ENCODE assay signal across 11 cellular contexts in the genomic region with DNA sequence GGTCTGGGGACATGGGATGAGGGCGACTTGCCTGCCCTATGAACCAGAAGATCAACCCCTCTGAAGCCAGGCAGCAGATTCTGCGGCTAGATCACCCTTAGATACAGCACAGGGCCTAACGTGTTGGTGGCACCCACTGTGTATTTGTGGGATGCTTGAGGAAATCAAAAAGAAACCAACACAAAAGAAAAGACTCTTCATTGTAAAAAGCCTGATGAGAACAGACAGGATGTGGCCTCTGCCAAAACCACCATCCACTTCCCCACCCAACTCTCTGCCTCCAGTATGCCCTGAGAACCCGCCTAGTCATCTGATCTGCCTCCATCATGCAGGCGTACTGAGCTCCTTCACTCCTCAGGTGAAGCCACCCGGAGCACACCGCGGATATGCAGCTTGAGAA.
DNase-seq lines count a peak whose midpoint lies in the region; ATAC-seq and TF ChIP-seq lines count a peak whose summit lies in the region.
"Had no signal": no experiment of that assay in that cellular context is flagged by ENCODE, and none has a peak within 500 bp of the region (broad histone marks: within the 10 kb centered on the region; RNA-seq: fewer than 3 reads in every experiment).

No MANE protein-coding gene starts in this region.

- H3K36me3 ChIP-seq in aorta (ENCODE audit: control insufficient read depth in 1 of 2, insufficient read depth in 2 of 2, low read length in 1 of 2): no peaks in the 10 kb centered on the region

- H3K27me3 Mint-ChIP-seq in immature natural killer cell (ENCODE audit: low read depth in 3 of 3) (peaks cover 6 to 12% (median 8%) of the 10 kb centered on the region in 3 donors), CD14-positive monocyte (ENCODE audit: low read depth in 3 of 3) (peaks cover 0 to 1% (median 0%) of the 10 kb centered on the region in 3 donors)

- no peak overlapping the region for H3K4me3 ChIP-seq in aorta (ENCODE audit: low read length in 2 of 2)

- H3K9me3 Mint-ChIP-seq in immature natural killer cell: peaks cover 0 to 4% (median under 1%) of the 10 kb centered on the region in 6 donors
- peaks cover 0 to 10% (median 2%) of the 10 kb centered on the region in 7 donors for H3K9me3 Mint-ChIP-seq in CD14-positive monocyte

- H3K4me3 Mint-ChIP-seq in immature natural killer cell (peak overlapping the region; percentile 61 to 87 (median 73)), CD14-positive monocyte (no peak overlapping the region)

- peak overlapping the region; percentile 84 to 94 (median 88) for H3K27ac Mint-ChIP-seq in immature natural killer cell
- peak overlapping the region in 1 of 7 donors; percentile 17 for H3K27ac Mint-ChIP-seq in CD14-positive monocyte

- no peaks in the 10 kb centered on the region for H3K27me3 ChIP-seq in aorta (ENCODE audit: control insufficient read depth in 1 of 2, insufficient read depth in 2 of 2, low read length in 1 of 2)

- H3K9me3 ChIP-seq in aorta (ENCODE audit: control insufficient read depth, low read length): no peaks in the 10 kb centered on the region

- ATAC-seq in aorta (ENCODE audit: low FRiP score) (peak; percentile 11), GM19351 (IDR thresholded peaks at IDR 0.05; ENCODE audit: unreplicated experiment) (no peak)

- no peak for TF ChIP-seq CTCF in CD14-positive monocyte (IDR thresholded peaks at IDR 0.05)

- DNase-seq in activated gamma-delta T cell treated with Interleukin-2 at 50 U/mL for 16 hours (peak; percentile 51), activated gamma-delta T cell (lab: John Stamatoyannopoulos, UW) (no peak), activated T-cell treated with anti-CD3 and anti-CD28 coated beads for 1 hour (ENCODE audit: low read depth) (peak; percentile 14), immature natural killer cell (peak; percentile 88 to 89 (median 89)), aorta (no peak), cortex of kidney (lab: John Stamatoyannopoulos, UW) (no peak), CD14-positive monocyte (ENCODE audit: low spot score) (no peak)
- DNase-seq: AML-193, NCI-H1048, OCI-M1 had no signal

- intact Hi-C loops in aorta (cut with DNase I) (no loop called here), CD14-positive monocyte (cut with micrococcal nuclease) (no loop called here)

- 95 to 97% methylated on average over 8 of the region's 8 CpGs for WGBS in aorta, 2 donors

- H3K4me1 ChIP-seq in aorta (ENCODE audit: control insufficient read depth in 1 of 2, insufficient read depth in 2 of 2, low read length in 2 of 2): no peaks in the 10 kb centered on the region

- no peak overlapping the region for H3K27ac ChIP-seq in aorta (ENCODE audit: low read depth in 1 of 2, low read length in 2 of 2)

- H3K4me1 Mint-ChIP-seq in immature natural killer cell (peaks cover 78 to 82% of the 10 kb centered on the region in 2 donors), CD14-positive monocyte (peaks cover 10% of the 10 kb centered on the region)

- H3K36me3 Mint-ChIP-seq in immature natural killer cell (peaks cover 0 to 10% (median 5%) of the 10 kb centered on the region in 3 donors), CD14-positive monocyte (no peaks in the 10 kb centered on the region)

Comparison
In these comparisons a context has a peak if more than half of its experiments do, and no peak if none do; other contexts are left out.
1. DNase-seq: peak in activated gamma-delta T cell treated with Interleukin-2 at 50 U/mL for 16 hours (single experiment), activated T-cell treated with anti-CD3 and anti-CD28 coated beads for 1 hour (single experiment) and immature natural killer cell (3 of 3); none in activated gamma-delta T cell (single experiment), aorta (0 of 2), cortex of kidney (single experiment) and CD14-positive monocyte (single experiment).
2. H3K4me3 Mint-ChIP-seq: peak in immature natural killer cell (5 of 5); none in CD14-positive monocyte (0 of 2).